In the genomic region with DNA sequence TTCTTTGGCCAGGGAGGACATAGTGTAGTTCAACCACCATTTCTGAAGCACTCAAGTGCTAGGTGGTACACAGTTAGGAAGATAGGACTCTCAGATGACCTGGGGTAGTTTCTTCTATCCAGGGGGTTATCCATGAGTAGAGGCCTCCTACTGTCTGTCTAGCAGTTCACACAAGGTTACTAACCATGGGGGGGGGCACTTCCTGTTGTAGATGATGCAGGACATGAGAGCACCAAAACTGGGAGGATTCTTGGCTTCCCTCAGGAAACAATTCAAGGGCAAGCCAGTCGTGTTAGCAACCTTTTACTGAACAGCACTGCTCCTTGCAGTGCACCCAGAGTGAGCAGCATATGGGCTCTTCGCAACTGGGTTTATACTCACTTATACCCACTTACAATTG, we compare ENCODE assay signal across 25 cellular contexts.
"Had no signal": no experiment of that assay in that cellular context is flagged by ENCODE, and none has a peak within 500 bp of the region (broad histone marks: within the 10 kb centered on the region; RNA-seq: fewer than 3 reads in every experiment).

No MANE protein-coding gene starts in this region.

- H3K9me3 ChIP-seq: adrenal gland, body of pancreas, gastrocnemius medialis, neutrophil, right lobe of liver, thoracic aorta, vagina had no signal

- H3K27ac ChIP-seq: adrenal gland, body of pancreas, gastrocnemius medialis, neutrophil, right lobe of liver, thoracic aorta, vagina had no signal

- H3K36me3 Mint-ChIP-seq: activated naive CD8-positive, alpha-beta T cell treated with anti-CD3 and anti-CD28 coated beads for 36 hours; naive B cell; stimulated activated effector memory CD8-positive, alpha-beta T cell treated with anti-CD3 and anti-CD28 coated beads, Interleukin-12 subunit alpha, Interleukin-12 subunit beta, amount 100 ng/mL, for 72 hours; type B pancreatic cell had no signal

- H3K4me3 ChIP-seq: adrenal gland, body of pancreas, gastrocnemius medialis, right lobe of liver, thoracic aorta, vagina had no signal

- H3K27me3 ChIP-seq: adrenal gland, body of pancreas, gastrocnemius medialis, neutrophil, right lobe of liver, vagina had no signal

- H3K9me3 Mint-ChIP-seq: activated B cell treated with CpG ODN at 0.5 μM for 24 hours; activated naive CD8-positive, alpha-beta T cell treated with anti-CD3 and anti-CD28 coated beads for 36 hours; activated T-cell treated with anti-CD3 and anti-CD28 coated beads, Interleukin-2, amount 50 U/mL, for 72 hours; naive B cell; nephron progenitor cell; stimulated activated effector memory CD8-positive, alpha-beta T cell treated with anti-CD3 and anti-CD28 coated beads, Interleukin-12 subunit alpha, Interleukin-12 subunit beta, amount 100 ng/mL, for 72 hours; stimulated activated naive CD8-positive, alpha-beta T cell treated with anti-CD3 and anti-CD28 coated beads, Interleukin-15, Interleukin-2, amounts not matched to agents 100 ng/mL and 50 ng/mL, for 24 hours; type B pancreatic cell had no signal

- DNase-seq: activated B cell treated with CpG ODN at 0.5 μM for 24 hours; activated CD4-positive, alpha-beta T cell treated with anti-CD3 and anti-CD28 coated beads, Interleukin-2, amount 50 U/mL, for 1 hour; activated naive CD4-positive, alpha-beta T cell treated with Interleukin-2 at 50 U/mL for 16 hours; activated naive CD8-positive, alpha-beta T cell treated with anti-CD3 and anti-CD28 coated beads for 36 hours; activated T-cell treated with anti-CD3 and anti-CD28 coated beads for 4 hours; activated T-cell treated with anti-CD3 and anti-CD28 coated beads, Interleukin-2, amount 50 U/mL, for 72 hours; adrenal gland; aorta; body of pancreas; dermis blood vessel endothelial cell; effector CD8-positive, alpha-beta T cell; gastrocnemius medialis; glutamatergic neuron; left ventricle myocardium superior; naive B cell; nephron progenitor cell; right lobe of liver; stimulated activated CD4-positive, alpha-beta T cell treated with anti-CD3 and anti-CD28 coated beads, Interleukin-4, amount 100 ng/mL, for 24 hours; T-helper 2 cell had no signal

- ATAC-seq: activated T-cell treated with anti-CD3 and anti-CD28 coated beads, Interleukin-2, amount 50 U/mL, for 72 hours; body of pancreas; gastrocnemius medialis; left ventricle myocardium superior; right lobe of liver; stimulated activated effector memory CD8-positive, alpha-beta T cell treated with anti-CD3 and anti-CD28 coated beads, Interleukin-12 subunit alpha, Interleukin-12 subunit beta, amount 100 ng/mL, for 72 hours had no signal

- H3K27me3 Mint-ChIP-seq: activated B cell treated with CpG ODN at 0.5 μM for 24 hours; activated naive CD8-positive, alpha-beta T cell treated with anti-CD3 and anti-CD28 coated beads for 36 hours; naive B cell; stimulated activated naive CD8-positive, alpha-beta T cell treated with anti-CD3 and anti-CD28 coated beads, Interleukin-15, Interleukin-2, amounts not matched to agents 100 ng/mL and 50 ng/mL, for 24 hours had no signal

- H3K27ac Mint-ChIP-seq: activated B cell treated with CpG ODN at 0.5 μM for 24 hours; activated naive CD8-positive, alpha-beta T cell treated with anti-CD3 and anti-CD28 coated beads for 36 hours; activated T-cell treated with anti-CD3 and anti-CD28 coated beads, Interleukin-2, amount 50 U/mL, for 72 hours; nephron progenitor cell; stimulated activated effector memory CD8-positive, alpha-beta T cell treated with anti-CD3 and anti-CD28 coated beads, Interleukin-12 subunit alpha, Interleukin-12 subunit beta, amount 100 ng/mL, for 72 hours; stimulated activated naive CD8-positive, alpha-beta T cell treated with anti-CD3 and anti-CD28 coated beads, Interleukin-15, Interleukin-2, amounts not matched to agents 100 ng/mL and 50 ng/mL, for 24 hours; type B pancreatic cell had no signal

- H3K36me3 ChIP-seq: adrenal gland, gastrocnemius medialis, neutrophil, right lobe of liver, thoracic aorta, vagina had no signal

- H3K4me3 Mint-ChIP-seq: activated B cell treated with CpG ODN at 0.5 μM for 24 hours; activated naive CD8-positive, alpha-beta T cell treated with anti-CD3 and anti-CD28 coated beads for 36 hours; activated T-cell treated with anti-CD3 and anti-CD28 coated beads, Interleukin-2, amount 50 U/mL, for 72 hours; nephron progenitor cell; stimulated activated effector memory CD8-positive, alpha-beta T cell treated with anti-CD3 and anti-CD28 coated beads, Interleukin-12 subunit alpha, Interleukin-12 subunit beta, amount 100 ng/mL, for 72 hours; stimulated activated naive CD8-positive, alpha-beta T cell treated with anti-CD3 and anti-CD28 coated beads, Interleukin-15, Interleukin-2, amounts not matched to agents 100 ng/mL and 50 ng/mL, for 24 hours; type B pancreatic cell had no signal
